Comparison of ENCODE assay signal across 33 cellular contexts in the genomic region with DNA sequence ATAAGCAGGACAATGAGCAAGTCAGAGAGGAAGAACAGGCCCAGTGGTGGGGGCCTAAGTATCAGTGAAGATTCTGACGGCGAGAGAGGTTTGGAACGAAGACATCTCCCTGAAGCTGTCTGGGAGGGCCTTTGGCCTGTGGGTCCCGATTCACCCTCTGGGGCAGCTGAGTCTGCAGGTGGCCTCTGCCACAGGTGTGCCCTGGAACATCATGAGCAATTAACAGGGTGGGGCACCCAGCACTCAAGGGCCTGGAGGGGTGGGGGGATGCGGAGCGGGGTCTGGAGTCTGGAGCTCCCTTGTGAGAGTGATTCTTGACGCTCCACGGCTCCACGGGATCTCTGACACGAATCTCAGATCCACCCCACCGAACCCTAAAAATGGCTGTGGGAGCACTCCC. TPM values are rescaled to one million over a fixed set of nuclear protein-coding genes. Genes with fewer than 3 reads are reported as not detected.
DNase-seq lines count a peak whose midpoint lies in the region; ATAC-seq, FAIRE-seq and TF ChIP-seq lines count a peak whose summit lies in the region.
"Had no signal": no experiment of that assay in that cellular context is flagged by ENCODE, and none has a peak within 500 bp of the region (broad histone marks: within the 10 kb centered on the region; RNA-seq: fewer than 3 reads in every experiment).

No MANE protein-coding gene starts in this region.

- POLR2A ChIA-PET in activated CD4-positive, alpha-beta T cell treated with anti-CD3 and anti-CD28 coated beads, Interleukin-2, amount 10 ng/mL, durations not matched to agents 7 days and 5 days (lab: Charles Lee) = no interaction called here

- H3K36me3 ChIP-seq in small intestine (ENCODE audit: control insufficient read depth in 2 of 2, insufficient read depth in 2 of 2, low read length in 2 of 2) (no peaks in the 10 kb centered on the region), upper lobe of right lung (no peaks in the 10 kb centered on the region), WERI-Rb-1 (no peaks in the 10 kb centered on the region; the same call in 1 of the 2 replicates)
- H3K36me3 ChIP-seq: esophagus squamous epithelium, right lobe of liver, thoracic aorta had no signal

- H3K27ac ChIP-seq in small intestine (ENCODE audit: low read depth in 1 of 2, low read length in 1 of 2) = peak overlapping the region; percentile 39 to 53
- H3K27ac ChIP-seq in upper lobe of right lung = no peak overlapping the region
- no peak overlapping the region for H3K27ac ChIP-seq in WERI-Rb-1
- H3K27ac ChIP-seq: hepatocyte, SJSA1, thoracic aorta had no signal

- no peaks in the 10 kb centered on the region for H3K9me3 ChIP-seq in small intestine (ENCODE audit: control insufficient read depth, low read depth)
- no peaks in the 10 kb centered on the region for H3K9me3 ChIP-seq in upper lobe of right lung
- no peaks in the 10 kb centered on the region for H3K9me3 ChIP-seq in WERI-Rb-1 (ENCODE audit: severe bottlenecking)
- H3K9me3 ChIP-seq: esophagus squamous epithelium, right lobe of liver, SJSA1, thoracic aorta had no signal

- H3K4me1 ChIP-seq in small intestine (ENCODE audit: control insufficient read depth in 2 of 2, insufficient read depth in 1 of 2, low read depth in 1 of 2, low read length in 1 of 2) (peaks cover 0 to 20% of the 10 kb centered on the region in 2 donors), upper lobe of right lung (peaks cover 57% of the 10 kb centered on the region)

- DNase-seq in activated CD4-positive, alpha-beta T cell treated with anti-CD3 and anti-CD28 coated beads, Interleukin-2, amount 10 ng/mL, durations not matched to agents 7 days and 5 days = no peak
- DNase-seq in activated CD4-positive, alpha-beta T cell treated with anti-CD3 and anti-CD28 coated beads, Interleukin-2, amount 50 U/mL, for 4 hours = no peak
- DNase-seq in NCI-H69 (lab: John Stamatoyannopoulos, UW) (peak; percentile 24), small intestine (peak; percentile 81), upper lobe of right lung (no peak), WERI-Rb-1 (no peak), globus pallidus (ENCODE audit: low spot score) (no peak)
- no peak for DNase-seq in effector memory CD8-positive, alpha-beta T cell
- DNase-seq: activated CD4-positive, alpha-beta T cell treated with anti-CD3 and anti-CD28 coated beads for 1 hour; activated naive CD4-positive, alpha-beta T cell; activated T-cell treated with anti-CD3 and anti-CD28 coated beads, Interleukin-2, amount 50 U/mL, for 48 hours; aorta; caudate nucleus; DMS53; esophagus squamous epithelium; foreskin melanocyte; left cardiac atrium; NCI-H1105; NCI-H2029 treated with DMSO at 0.1 percent for 48 hours; stimulated activated CD4-positive, alpha-beta T cell treated with anti-CD3 and anti-CD28 coated beads, Interleukin-4, amount 100 ng/mL, for 4 hours; stimulated activated naive CD8-positive, alpha-beta T cell treated with anti-CD3 and anti-CD28 coated beads, Interleukin-15, Interleukin-2, amounts not matched to agents 100 U/mL and 50 U/mL, for 24 hours; T-cell had no signal

- ATAC-seq in effector memory CD8-positive, alpha-beta T cell (replicated peaks) = no peak
- no peak for ATAC-seq in upper lobe of right lung
- ATAC-seq: K562; left cardiac atrium; stimulated activated naive CD8-positive, alpha-beta T cell treated with anti-CD3 and anti-CD28 coated beads, Interleukin-15, Interleukin-2, amounts not matched to agents 100 U/mL and 50 U/mL, for 24 hours; T-cell had no signal

- H3K4me3 ChIP-seq in small intestine (ENCODE audit: low read depth in 1 of 2, low read length in 2 of 2) (no peak overlapping the region), upper lobe of right lung (no peak overlapping the region), WERI-Rb-1 (ENCODE audit: low read depth, low read length) (no peak overlapping the region)
- H3K4me3 ChIP-seq: esophagus squamous epithelium, hepatocyte, K562, right lobe of liver, SJSA1, thoracic aorta had no signal

- H3K4me3 Mint-ChIP-seq in activated CD4-positive, alpha-beta T cell treated with anti-CD3 and anti-CD28 coated beads, Interleukin-2, amount 10 ng/mL, durations not matched to agents 7 days and 5 days = no peak overlapping the region
- H3K4me3 Mint-ChIP-seq in effector memory CD8-positive, alpha-beta T cell = no peak overlapping the region
- H3K4me3 Mint-ChIP-seq: T-cell had no signal

- peaks cover 4% of the 10 kb centered on the region for H3K36me3 Mint-ChIP-seq in activated CD4-positive, alpha-beta T cell treated with anti-CD3 and anti-CD28 coated beads, Interleukin-2, amount 10 ng/mL, durations not matched to agents 7 days and 5 days (ENCODE audit: low read depth)
- H3K36me3 Mint-ChIP-seq in effector memory CD8-positive, alpha-beta T cell (ENCODE audit: insufficient read depth) = peaks cover 3% of the 10 kb centered on the region
- H3K36me3 Mint-ChIP-seq: T-cell had no signal

- H3K27me3 Mint-ChIP-seq in activated CD4-positive, alpha-beta T cell treated with anti-CD3 and anti-CD28 coated beads, Interleukin-2, amount 10 ng/mL, durations not matched to agents 7 days and 5 days = no peaks in the 10 kb centered on the region
- H3K27me3 Mint-ChIP-seq in effector memory CD8-positive, alpha-beta T cell = no peaks in the 10 kb centered on the region
- H3K27me3 Mint-ChIP-seq: progenitor cell of endocrine pancreas, T-cell had no signal

- CTCF ChIA-PET in activated CD4-positive, alpha-beta T cell treated with anti-CD3 and anti-CD28 coated beads, Interleukin-2, amount 10 ng/mL, durations not matched to agents 7 days and 5 days (lab: Charles Lee) = interaction anchor here (1.0 to 2.0 kb wide), 2 partner anchors 10 to 100 kb away, joined by 3 to 9 read pairs; no protein-coding TSS in a partner anchor

- no peak for TF ChIP-seq CTCF in upper lobe of right lung (IDR thresholded peaks at IDR 0.05)
- no peak for TF ChIP-seq CTCF in WERI-Rb-1 (IDR thresholded peaks at IDR 0.05; ENCODE audit: low read depth, low read length)

- 42 to 76% (median 59%) methylated on average over 11 of the region's 11 CpGs for WGBS in small intestine, 3 donors

- no peak for FAIRE-seq in small intestine (lab: Jason Lieb, UNC)
- FAIRE-seq: A204.1, endometrium, G401.6, HTR-8/SVneo, K562, TTC549 had no signal

- H3K27me3 ChIP-seq in small intestine (ENCODE audit: control insufficient read depth in 2 of 2, insufficient read depth in 2 of 2, low read length in 2 of 2) (no peaks in the 10 kb centered on the region), upper lobe of right lung (no peaks in the 10 kb centered on the region), WERI-Rb-1 (ENCODE audit: insufficient read depth, low read depth, severe bottlenecking) (no peaks in the 10 kb centered on the region)
- H3K27me3 ChIP-seq: esophagus squamous epithelium, hepatocyte, right lobe of liver, SJSA1 had no signal

- intact Hi-C loops in upper lobe of right lung (cut with DNase I) = no loop called here

- no peaks in the 10 kb centered on the region for H3K9me3 Mint-ChIP-seq in activated CD4-positive, alpha-beta T cell treated with anti-CD3 and anti-CD28 coated beads, Interleukin-2, amount 10 ng/mL, durations not matched to agents 7 days and 5 days
- H3K9me3 Mint-ChIP-seq in effector memory CD8-positive, alpha-beta T cell = no peaks in the 10 kb centered on the region
- H3K9me3 Mint-ChIP-seq: T-cell had no signal

- peaks cover 62% of the 10 kb centered on the region for H3K4me1 Mint-ChIP-seq in activated CD4-positive, alpha-beta T cell treated with anti-CD3 and anti-CD28 coated beads, Interleukin-2, amount 10 ng/mL, durations not matched to agents 7 days and 5 days
- H3K4me1 Mint-ChIP-seq in effector memory CD8-positive, alpha-beta T cell (ENCODE audit: low read depth in 2 of 2) = peaks cover 24 to 25% of the 10 kb centered on the region in 2 donors

- peak overlapping the region; percentile 51 for H3K27ac Mint-ChIP-seq in activated CD4-positive, alpha-beta T cell treated with anti-CD3 and anti-CD28 coated beads, Interleukin-2, amount 10 ng/mL, durations not matched to agents 7 days and 5 days
- H3K27ac Mint-ChIP-seq in effector memory CD8-positive, alpha-beta T cell = peak overlapping the region; percentile 77 to 79
- H3K27ac Mint-ChIP-seq: progenitor cell of endocrine pancreas had no signal

RNA-seq across cellular contexts. Expression of gene ITPK1, which starts 8.3 kb away (rescaled TPM):
- 10 to 100 TPM; 63.7 to 71.0 TPM for total RNA-seq in activated CD4-positive, alpha-beta T cell treated with anti-CD3 and anti-CD28 coated beads, Interleukin-2, amount 10 ng/mL, durations not matched to agents 7 days and 5 days
- 100 to 1,000 TPM in 2 of 3 donors, 10 to 100 TPM in 1; 98.8 to 153 (median 124) TPM for polyA plus RNA-seq in small intestine
- total RNA-seq in upper lobe of right lung = 96.9 TPM

Comparison
In these comparisons a context has a peak if more than half of its experiments do, and no peak if none do; other contexts are left out.
1. DNase-seq: peak in NCI-H69 (single experiment) and small intestine (single experiment); none in activated CD4-positive, alpha-beta T cell treated with anti-CD3 and anti-CD28 coated beads, Interleukin-2, amount 10 ng/mL, durations not matched to agents 7 days and 5 days (single experiment), activated CD4-positive, alpha-beta T cell treated with anti-CD3 and anti-CD28 coated beads, Interleukin-2, amount 50 U/mL, for 4 hours (0 of 2), effector memory CD8-positive, alpha-beta T cell (0 of 3), upper lobe of right lung (single experiment), WERI-Rb-1 (single experiment) and globus pallidus (single experiment).
2. H3K27ac ChIP-seq: peak in small intestine (2 of 2); none in upper lobe of right lung (single experiment) and WERI-Rb-1 (single experiment).